Comparison of ENCODE assay signal across 8 cellular contexts in the genomic region with DNA sequence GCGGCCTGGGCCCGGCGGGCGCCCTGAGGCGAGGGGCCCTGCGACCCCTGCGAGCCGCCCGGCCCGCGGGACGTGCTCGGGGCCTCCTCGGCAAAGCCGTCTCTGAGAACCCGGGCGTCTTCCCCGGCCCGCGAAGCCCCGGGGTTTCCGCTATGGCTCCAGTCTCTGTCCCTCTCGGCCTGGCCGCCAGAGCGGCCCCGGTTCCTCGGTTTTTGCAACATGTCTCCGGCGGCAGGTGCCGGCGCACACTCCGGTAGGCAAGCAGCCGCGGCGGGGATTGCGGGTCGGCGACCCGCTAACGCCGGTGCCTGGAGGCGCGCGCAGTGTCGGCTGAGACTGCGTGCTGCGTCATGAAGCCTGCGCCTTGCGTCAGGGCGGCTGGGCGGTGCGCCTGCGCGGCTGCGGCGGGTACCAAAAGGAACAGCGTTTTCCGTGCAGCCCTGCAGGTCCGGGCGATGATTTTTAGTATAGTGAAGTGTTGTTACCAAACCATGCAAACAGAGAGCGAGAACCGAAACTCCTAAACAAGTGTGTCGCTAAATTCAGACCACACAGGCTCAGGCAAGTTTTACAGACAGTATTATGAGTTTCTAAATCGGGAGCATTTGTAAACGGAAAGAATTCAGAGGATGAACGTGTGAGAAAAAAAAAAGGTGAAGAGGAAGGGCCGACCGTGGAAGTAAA. TPM values are rescaled to one million over a fixed set of nuclear protein-coding genes. Genes with fewer than 3 reads are reported as not detected.
DNase-seq lines count a peak whose midpoint lies in the region; ATAC-seq and TF ChIP-seq lines count a peak whose summit lies in the region.

A gene (minus strand): TSS at position 338 of the 684 bp plus-strand sequence. CDS start 117 bp downstream, at position 221.

- H3K4me1 ChIP-seq in lower lobe of right lung = peaks cover 29% of the 10 kb centered on the region

- peak within 1 kb of the TSS; percentile 87 for H3K4me3 ChIP-seq in lower lobe of right lung

- peak within 1 kb of the TSS; percentile 96 for H3K27ac Mint-ChIP-seq in activated CD4-positive, alpha-beta memory T cell treated with anti-CD3 and anti-CD28 coated beads for 36 hours

- H3K9me3 ChIP-seq in lower lobe of right lung = no peaks in the 10 kb centered on the region

- H3K27ac ChIP-seq in C4-2B (peak within 1 kb of the TSS; percentile 79), lower lobe of right lung (peak within 1 kb of the TSS; percentile 94)

- CTCF ChIA-PET in activated CD4-positive, alpha-beta memory T cell treated with anti-CD3 and anti-CD28 coated beads for 36 hours (lab: Charles Lee) = interaction anchor here (2.6 kb wide), 1 partner anchor 167 kb away, joined by 10 read pairs; no protein-coding TSS in a partner anchor

- H3K9me3 Mint-ChIP-seq in activated CD4-positive, alpha-beta memory T cell treated with anti-CD3 and anti-CD28 coated beads for 36 hours = no peaks in the 10 kb centered on the region

- POLR2A ChIA-PET in activated CD4-positive, alpha-beta memory T cell treated with anti-CD3 and anti-CD28 coated beads for 36 hours (lab: Charles Lee) = no interaction called here

- DNase-seq in NCI-H748 treated with DMSO at 0.1 percent for 48 hours (lab: John Stamatoyannopoulos, UW) = peak; percentile 55
- DNase-seq in activated CD4-positive, alpha-beta memory T cell treated with anti-CD3 and anti-CD28 coated beads for 36 hours = peak; percentile 94
- peak; percentile 90 for DNase-seq in ecto neural progenitor cell (ENCODE audit: low spot score)
- DNase-seq in lower lobe of right lung = peak; percentile 94
- DNase-seq in stimulated activated CD4-positive, alpha-beta T cell treated with anti-CD3 and anti-CD28 coated beads, TNF-alpha, amount 100 ng/mL, for 1 hour (ENCODE audit: low read depth in 3 of 3, low spot score in 1 of 3) = peak; percentile 69 to 82 (median 79)

- H3K36me3 ChIP-seq in lower lobe of right lung = no peaks in the 10 kb centered on the region

- peaks cover 42% of the 10 kb centered on the region for H3K4me1 Mint-ChIP-seq in activated CD4-positive, alpha-beta memory T cell treated with anti-CD3 and anti-CD28 coated beads for 36 hours (ENCODE audit: low read depth)

- H3K36me3 Mint-ChIP-seq in activated CD4-positive, alpha-beta memory T cell treated with anti-CD3 and anti-CD28 coated beads for 36 hours = peaks cover 10% of the 10 kb centered on the region

- TF ChIP-seq CTCF in C4-2B (conservative IDR thresholded peaks at IDR 0.05) (no peak), lower lobe of right lung (IDR thresholded peaks at IDR 0.05) (no peak)

- intact Hi-C loops in activated CD4-positive, alpha-beta memory T cell treated with anti-CD3 and anti-CD28 coated beads for 36 hours (cut with micrococcal nuclease) = loop anchor here (1.0 kb wide), 2 partner anchors 86 to 224 kb away; no protein-coding TSS in a partner anchor
- intact Hi-C loops in lower lobe of right lung (cut with DNase I) = no loop called here

- H3K4me3 Mint-ChIP-seq in activated CD4-positive, alpha-beta memory T cell treated with anti-CD3 and anti-CD28 coated beads for 36 hours = peak within 1 kb of the TSS; percentile 99

- ATAC-seq in GM19372 (IDR thresholded peaks at IDR 0.05; ENCODE audit: low read depth, unreplicated experiment) (peak; percentile 86), HG03521 (IDR thresholded peaks at IDR 0.05; ENCODE audit: unreplicated experiment) (peak; percentile 85), lower lobe of right lung (peak; percentile 99 to 100)

- no peaks in the 10 kb centered on the region for H3K27me3 Mint-ChIP-seq in activated CD4-positive, alpha-beta memory T cell treated with anti-CD3 and anti-CD28 coated beads for 36 hours

- no peaks in the 10 kb centered on the region for H3K27me3 ChIP-seq in lower lobe of right lung (ENCODE audit: low read depth)

RNA-seq across cellular contexts. Expression of the gene that starts here (rescaled TPM):
- total RNA-seq in activated CD4-positive, alpha-beta memory T cell treated with anti-CD3 and anti-CD28 coated beads for 36 hours = 1 to 10 TPM; 7.7 TPM
- total RNA-seq in lower lobe of right lung = 6.2 TPM

Comparison
In these comparisons a context has a peak if more than half of its experiments do, and no peak if none do; other contexts are left out.
1. Peak in every context shown above with its lines: DNase-seq, ATAC-seq, H3K4me3 ChIP-seq and H3K27ac ChIP-seq.